8 cellular contexts compared by ENCODE assay signal in genomic region chr19:19169236-19170052, GRCh38. TPM values are rescaled to one million over a fixed set of nuclear protein-coding genes. Genes with fewer than 3 reads are reported as not detected.
DNase-seq lines count a peak whose midpoint lies in the region; ATAC-seq and TF ChIP-seq lines count a peak whose summit lies in the region.

No MANE protein-coding gene starts in this region.

- DNase-seq in BJ (ENCODE audit: low read depth): no peak
- no peak for DNase-seq in WTC11 (ENCODE audit: low spot score)
- no peak for DNase-seq in lower lobe of right lung
- DNase-seq in amygdala (lab: John Stamatoyannopoulos, UW): no peak
- no peak for DNase-seq in GM13976 (ENCODE audit: low spot score)
- no peak for DNase-seq in putamen (ENCODE audit: low spot score)
- no peak for DNase-seq in activated CD4-positive, alpha-beta memory T cell treated with anti-CD3 and anti-CD28 coated beads for 36 hours

- H3K9me3 Mint-ChIP-seq in WTC11: no peaks in the 10 kb centered on the region
- no peaks in the 10 kb centered on the region for H3K9me3 Mint-ChIP-seq in activated CD4-positive, alpha-beta memory T cell treated with anti-CD3 and anti-CD28 coated beads for 36 hours

- H3K4me3 ChIP-seq in BJ (ENCODE audit: low read depth, low read length) (peak overlapping the region; percentile 23; the same call in 1 of the 2 replicates), lower lobe of right lung (peak overlapping the region; percentile 37)

- H3K9me3 ChIP-seq in lower lobe of right lung: no peaks in the 10 kb centered on the region

- no peak overlapping the region for H3K27ac Mint-ChIP-seq in WTC11
- H3K27ac Mint-ChIP-seq in activated CD4-positive, alpha-beta memory T cell treated with anti-CD3 and anti-CD28 coated beads for 36 hours: no peak overlapping the region

- H3K36me3 ChIP-seq in BJ (ENCODE audit: control insufficient read depth, insufficient read depth, low read length) (no peaks in the 10 kb centered on the region), lower lobe of right lung (no peaks in the 10 kb centered on the region)

- no peak for TF ChIP-seq CTCF in BJ (IDR thresholded peaks at IDR 0.05; ENCODE audit: insufficient read depth, low read depth, low read length)
- TF ChIP-seq CTCF in WTC11 (IDR thresholded peaks at IDR 0.05): no peak
- no peak for TF ChIP-seq CTCF in lower lobe of right lung (IDR thresholded peaks at IDR 0.05)
- no peak for TF ChIP-seq CTCF in GM13976 (IDR thresholded peaks at IDR 0.05; ENCODE audit: borderline replicate concordance, control extremely low read depth, extremely low read depth, insufficient read depth, missing control alignments)

- intact Hi-C loops in lower lobe of right lung (cut with DNase I): no loop called here
- intact Hi-C loops in activated CD4-positive, alpha-beta memory T cell treated with anti-CD3 and anti-CD28 coated beads for 36 hours (cut with micrococcal nuclease): loop anchor here (5.0 kb wide), 1 partner anchor 58 kb away; no protein-coding TSS in a partner anchor

- peaks cover 7% of the 10 kb centered on the region for H3K4me1 ChIP-seq in lower lobe of right lung

- peak overlapping the region; percentile 61 for H3K4me3 Mint-ChIP-seq in WTC11
- no peak overlapping the region for H3K4me3 Mint-ChIP-seq in activated CD4-positive, alpha-beta memory T cell treated with anti-CD3 and anti-CD28 coated beads for 36 hours

- H3K27me3 ChIP-seq in BJ (ENCODE audit: control insufficient read depth, insufficient read depth, low read length): no peaks in the 10 kb centered on the region
- H3K27me3 ChIP-seq in lower lobe of right lung (ENCODE audit: low read depth): no peaks in the 10 kb centered on the region

- CTCF ChIA-PET in BJ (lab: Yijun Ruan, JAX): interaction anchor here (1.2 kb wide), 1 partner anchor 21 kb away, joined by 3 read pairs; no protein-coding TSS in a partner anchor
- CTCF ChIA-PET in WTC11 (lab: Charles Lee): interaction anchor here (0.6 to 3.3 kb wide), 7 partner anchors 17 to 90 kb away, joined by 3 to 32 read pairs (median 5); no protein-coding TSS in a partner anchor
- CTCF ChIA-PET in activated CD4-positive, alpha-beta memory T cell treated with anti-CD3 and anti-CD28 coated beads for 36 hours (lab: Charles Lee): interaction anchor here (1.2 kb wide), 1 partner anchor 23 kb away, joined by 5 read pairs; no protein-coding TSS in a partner anchor

- POLR2A ChIA-PET in BJ (lab: Charles Lee): no interaction called here
- POLR2A ChIA-PET in WTC11 (lab: Charles Lee): interaction anchor here (1.0 to 1.5 kb wide), 5 partner anchors 8 to 48 kb away, joined by 3 to 12 read pairs (median 4); no protein-coding TSS in a partner anchor
- POLR2A ChIA-PET in activated CD4-positive, alpha-beta memory T cell treated with anti-CD3 and anti-CD28 coated beads for 36 hours (lab: Charles Lee): no interaction called here

- ATAC-seq in GM21717 (IDR thresholded peaks at IDR 0.05; ENCODE audit: unreplicated experiment): peak; percentile 8
- no peak for ATAC-seq in WTC11
- ATAC-seq in lower lobe of right lung: no peak

- H3K27ac ChIP-seq in lower lobe of right lung: no peak overlapping the region

- H3K27me3 Mint-ChIP-seq in WTC11 (ENCODE audit: low read depth): peaks cover 73% of the 10 kb centered on the region
- no peaks in the 10 kb centered on the region for H3K27me3 Mint-ChIP-seq in activated CD4-positive, alpha-beta memory T cell treated with anti-CD3 and anti-CD28 coated beads for 36 hours

- H3K36me3 Mint-ChIP-seq in WTC11: no peaks in the 10 kb centered on the region
- no peaks in the 10 kb centered on the region for H3K36me3 Mint-ChIP-seq in activated CD4-positive, alpha-beta memory T cell treated with anti-CD3 and anti-CD28 coated beads for 36 hours

- H3K4me1 Mint-ChIP-seq in WTC11: peaks cover 15% of the 10 kb centered on the region
- peaks cover 13% of the 10 kb centered on the region for H3K4me1 Mint-ChIP-seq in activated CD4-positive, alpha-beta memory T cell treated with anti-CD3 and anti-CD28 coated beads for 36 hours (ENCODE audit: low read depth)

- in situ Hi-C loops in GM13976 (cut with MboI; ENCODE audit: low sequenced_read_pairs, unreplicated experiment): no loop called here

TF ChIP-seq in WTC11, 78 proteins besides CTCF, POLR2A, EP300 and RAD21 (continues in another document):
- TF ChIP-seq CDX4 (CRISPR knock-in tag; IDR thresholded peaks at IDR 0.05; ENCODE audit: borderline replicate concordance) (no peak), ZNF138 (CRISPR knock-in tag; conservative IDR thresholded peaks at IDR 0.05) (no peak), ERG (CRISPR knock-in tag; IDR thresholded peaks at IDR 0.05) (no peak), TCF7 (CRISPR knock-in tag; IDR thresholded peaks at IDR 0.05; ENCODE audit: low read depth) (no peak), ESRRA (CRISPR knock-in tag; IDR thresholded peaks at IDR 0.05; ENCODE audit: borderline replicate concordance) (no peak), ZNF232 (CRISPR knock-in tag; IDR thresholded peaks at IDR 0.05) (no peak), ZNF423 (CRISPR knock-in tag; IDR thresholded peaks at IDR 0.05) (no peak), ZNF671 (CRISPR knock-in tag; IDR thresholded peaks at IDR 0.05) (no peak), USF1 (CRISPR knock-in tag; IDR thresholded peaks at IDR 0.05) (no peak; the same call in 1 of the 2 replicates), ZNF281 (CRISPR knock-in tag; IDR thresholded peaks at IDR 0.05) (no peak)

RNA-seq across cellular contexts. Expression of gene MEF2B, which starts 0.6 kb away (rescaled TPM):
- polyA plus RNA-seq in BJ (2011; rRNA removed): 0.10 and 0.39 TPM in 2 replicates
- 0.15 and 0.71 TPM in 2 replicates for polyA minus RNA-seq in BJ (2011; rRNA and poly(A)+ RNA removed)
- 1.3 to 1.7 TPM (median 1.7 TPM) in 3 replicates for total RNA-seq in WTC11 (2021)
- total RNA-seq in lower lobe of right lung: 2.7 TPM
- total RNA-seq in activated CD4-positive, alpha-beta memory T cell treated with anti-CD3 and anti-CD28 coated beads for 36 hours: 1 to 10 TPM; 3.9 to 4.3 TPM

RNA-seq across cellular contexts. Expression of gene BORCS8, which starts 22.5 kb away (rescaled TPM):
- polyA plus RNA-seq in BJ (2011; rRNA removed): 23.2 and 27.5 TPM in 2 replicates
- polyA minus RNA-seq in BJ (2011; rRNA and poly(A)+ RNA removed): 11.8 and 16.5 TPM in 2 replicates
- total RNA-seq in WTC11 (2021): 18.4 to 24.2 TPM (median 20.9 TPM) in 3 replicates
- 29.4 TPM for total RNA-seq in lower lobe of right lung
- 10 to 100 TPM; 16.4 to 17.8 TPM for total RNA-seq in activated CD4-positive, alpha-beta memory T cell treated with anti-CD3 and anti-CD28 coated beads for 36 hours

RNA-seq across cellular contexts. Expression of gene RFXANK, which starts 22.6 kb away (rescaled TPM):
- polyA plus RNA-seq in BJ (2011; rRNA removed): 61.6 and 72.5 TPM in 2 replicates
- 54.2 and 84.5 TPM in 2 replicates for polyA minus RNA-seq in BJ (2011; rRNA and poly(A)+ RNA removed)
- total RNA-seq in WTC11 (2021) (78.1 to 87.1 TPM (median 78.7 TPM) in 3 replicates), lower lobe of right lung (67.0 TPM)
- total RNA-seq in activated CD4-positive, alpha-beta memory T cell treated with anti-CD3 and anti-CD28 coated beads for 36 hours: 10 to 100 TPM; 73.7 to 78.1 TPM

RNA-seq across cellular contexts. Expression of gene TMEM161A, which starts 31.2 kb away (rescaled TPM):
- polyA plus RNA-seq in BJ (2011; rRNA removed): 23.6 and 40.1 TPM in 2 replicates
- 25.4 and 34.7 TPM in 2 replicates for polyA minus RNA-seq in BJ (2011; rRNA and poly(A)+ RNA removed)
- total RNA-seq in WTC11 (2021) (46.0 to 53.4 TPM (median 51.8 TPM) in 3 replicates), lower lobe of right lung (28.1 TPM)
- total RNA-seq in activated CD4-positive, alpha-beta memory T cell treated with anti-CD3 and anti-CD28 coated beads for 36 hours: 10 to 100 TPM; 17.8 to 18.9 TPM

RNA-seq across cellular contexts. Expression of gene NR2C2AP, which starts 33.8 kb away (rescaled TPM):
- polyA plus RNA-seq in BJ (2011; rRNA removed): 10.0 and 12.1 TPM in 2 replicates
- 2.3 and 6.6 TPM in 2 replicates for polyA minus RNA-seq in BJ (2011; rRNA and poly(A)+ RNA removed)
- 22.7 to 24.9 TPM (median 23.4 TPM) in 3 replicates for total RNA-seq in WTC11 (2021)
- total RNA-seq in lower lobe of right lung: 12.9 TPM
- 10 to 100 TPM; 39.2 to 42.9 TPM for total RNA-seq in activated CD4-positive, alpha-beta memory T cell treated with anti-CD3 and anti-CD28 coated beads for 36 hours
